Comparison of ENCODE assay signal across 9 cellular contexts in genomic region chr5:43227655-43228054, GRCh38. TPM values are rescaled to one million over a fixed set of nuclear protein-coding genes. Genes with fewer than 3 reads are reported as not detected.
DNase-seq lines count a peak whose midpoint lies in the region; ATAC-seq and FAIRE-seq lines count a peak whose summit lies in the region.
"Had no signal": no experiment of that assay in that cellular context is flagged by ENCODE, and none has a peak within 500 bp of the region (broad histone marks: within the 10 kb centered on the region; RNA-seq: fewer than 3 reads in every experiment).

No MANE protein-coding gene starts in this region.

- no peak for FAIRE-seq in HTR-8/SVneo (lab: Jason Lieb, UNC)

- peak; percentile 62 for DNase-seq in DMS 273 (lab: John Stamatoyannopoulos, UW; ENCODE audit: unreplicated experiment)
- DNase-seq in HTR-8/SVneo (ENCODE audit: insufficient read length, low spot score), result peak; percentile 70
- peak; percentile 60 for DNase-seq in astrocyte of the hippocampus (ENCODE audit: low read depth, low spot score)
- peak; percentile 62 to 72 for DNase-seq in lung microvascular endothelial cell (ENCODE audit: low read depth in 2 of 2)
- no peak for DNase-seq in C1 segment of cervical spinal cord (lab: John Stamatoyannopoulos, UW)
- no peak for DNase-seq in NCI-H1436 treated with DMSO at 0.1 percent for 48 hours (lab: John Stamatoyannopoulos, UW)
- DNase-seq: anterior cingulate cortex had no signal

- ATAC-seq in GM18868 (IDR thresholded peaks at IDR 0.05; ENCODE audit: unreplicated experiment), result no peak
- no peak for ATAC-seq in HG02610 (IDR thresholded peaks at IDR 0.05; ENCODE audit: unreplicated experiment)

RNA-seq across cellular contexts. Expression of gene NIM1K, which starts 35.6 kb away (rescaled TPM):
- under 0.01 TPM in 1 of 2 replicates, not detected in the other for total RNA-seq in lung microvascular endothelial cell

Comparison
In these comparisons a context has a peak if more than half of its experiments do, and no peak if none do; other contexts are left out.
1. DNase-seq: peak in DMS 273 (single experiment), HTR-8/SVneo (single experiment), astrocyte of the hippocampus (single experiment) and lung microvascular endothelial cell (2 of 2); none in C1 segment of cervical spinal cord (0 of 14) and NCI-H1436 treated with DMSO at 0.1 percent for 48 hours (single experiment).